Comparison of ENCODE assay signal across 21 cellular contexts in the genomic region with DNA sequence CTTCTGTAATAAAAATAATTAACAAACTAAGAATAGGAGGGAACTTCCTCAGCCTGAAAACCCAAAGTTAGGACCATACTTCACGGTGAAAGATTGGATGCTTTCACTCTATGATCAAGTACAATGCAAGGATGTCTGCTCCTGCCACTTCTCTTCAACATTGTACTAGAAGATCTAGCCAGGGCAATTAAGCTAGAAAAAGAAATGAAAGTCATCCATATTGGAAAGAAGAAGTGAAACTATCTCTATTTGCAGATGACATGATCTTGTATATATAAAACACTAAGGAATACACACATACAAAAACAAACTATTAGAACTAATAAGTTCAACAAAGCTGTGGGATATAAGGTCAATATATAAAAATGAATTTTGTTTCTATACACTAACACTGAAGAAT.
DNase-seq lines count a peak whose midpoint lies in the region; ATAC-seq, FAIRE-seq and TF ChIP-seq lines count a peak whose summit lies in the region.
"Had no signal": no experiment of that assay in that cellular context is flagged by ENCODE, and none has a peak within 500 bp of the region (broad histone marks: within the 10 kb centered on the region; RNA-seq: fewer than 3 reads in every experiment).

No MANE protein-coding gene starts in this region.

- H3K4me1 Mint-ChIP-seq in memory B cell, result peaks cover 9% of the 10 kb centered on the region
- H3K4me1 Mint-ChIP-seq: CD4-positive, alpha-beta memory T cell; T-cell had no signal

- peak overlapping the region; percentile 25 for H3K4me2 ChIP-seq in DOHH2 (ENCODE audit: low read length)
- no peak overlapping the region for H3K4me2 ChIP-seq in MM.1S (ENCODE audit: low read depth, low read length)
- H3K4me2 ChIP-seq in OCI-LY3 (ENCODE audit: low read length), result peak overlapping the region; percentile 9; the same call in 1 of the 2 replicates

- no peaks in the 10 kb centered on the region for H3K79me2 ChIP-seq in DOHH2 (ENCODE audit: control insufficient read depth, low read length)
- no peaks in the 10 kb centered on the region for H3K79me2 ChIP-seq in MM.1S (ENCODE audit: low read length)
- no peaks in the 10 kb centered on the region for H3K79me2 ChIP-seq in OCI-LY3 (ENCODE audit: low read length)

- no peak overlapping the region for H3K9ac ChIP-seq in MM.1S (ENCODE audit: low read length)
- no peak overlapping the region for H3K9ac ChIP-seq in OCI-LY3 (ENCODE audit: low read length)

- H3F3A ChIP-seq in DOHH2 (ENCODE audit: control insufficient read depth, insufficient read depth) (no peaks in the 10 kb centered on the region; the same call in 1 of the 2 replicates), MM.1S (ENCODE audit: insufficient read depth, low read length) (no peaks in the 10 kb centered on the region)

- no peaks in the 10 kb centered on the region for H3K27me3 Mint-ChIP-seq in memory B cell

- H3K9me2 ChIP-seq in DOHH2 (replicated peaks; ENCODE audit: control insufficient read depth, low read length) (no peaks in the 10 kb centered on the region), MM.1S (replicated peaks; ENCODE audit: insufficient read depth, low read length) (no peaks in the 10 kb centered on the region)

- H3K9me3 Mint-ChIP-seq in memory B cell, result no peaks in the 10 kb centered on the region

- H3K4me3 Mint-ChIP-seq in memory B cell, result no peak overlapping the region
- H3K4me3 Mint-ChIP-seq: CD4-positive, alpha-beta memory T cell; T-cell had no signal

- intact Hi-C loops in Right ventricle myocardium inferior (cut with DNase I), result no loop called here

- H3K27ac ChIP-seq in DOHH2 (ENCODE audit: low read depth, low read length), result no peak overlapping the region
- H3K27ac ChIP-seq in MM.1S (ENCODE audit: low read length), result no peak overlapping the region
- no peak overlapping the region for H3K27ac ChIP-seq in OCI-LY3 (ENCODE audit: low read length)
- H3K27ac ChIP-seq: SJSA1 had no signal

- H3K27me3 ChIP-seq in DOHH2 (ENCODE audit: control insufficient read depth, low read length) (no peaks in the 10 kb centered on the region), MM.1S (replicated peaks; ENCODE audit: insufficient read depth, low read length) (no peaks in the 10 kb centered on the region), OCI-LY3 (ENCODE audit: low read depth, low read length) (no peaks in the 10 kb centered on the region)
- H3K27me3 ChIP-seq: SJSA1 had no signal

- ATAC-seq in memory B cell (ENCODE audit: low read depth), result peak; percentile 95
- ATAC-seq in Right ventricle myocardium inferior, result no peak
- ATAC-seq: T-cell had no signal

- H3K9me3 ChIP-seq in DOHH2 (ENCODE audit: control insufficient read depth, insufficient read depth, low read length), result peaks cover 4% of the 10 kb centered on the region; the same call in 1 of the 2 replicates
- no peaks in the 10 kb centered on the region for H3K9me3 ChIP-seq in MM.1S (replicated peaks; ENCODE audit: insufficient read depth, low read length)
- peaks cover 3% of the 10 kb centered on the region; the same call in 1 of the 2 replicates for H3K9me3 ChIP-seq in OCI-LY3 (ENCODE audit: insufficient read depth, low read length)
- H3K9me3 ChIP-seq: SJSA1 had no signal

- DNase-seq in MM.1S (peak; percentile 21), memory B cell (ENCODE audit: low spot score in 2 of 2) (no peak), Right ventricle myocardium inferior (ENCODE audit: missing footprints) (no peak), HTR-8/SVneo (ENCODE audit: insufficient read length, low spot score) (no peak)
- no peak for DNase-seq in stimulated activated CD4-positive, alpha-beta T cell treated with anti-CD3 and anti-CD28 coated beads, Interleukin-4, amount 100 ng/mL, for 4 hours
- no peak for DNase-seq in stimulated activated CD4-positive, alpha-beta T cell treated with anti-CD3 and anti-CD28 coated beads, Interleukin-1b, Interleukin-23, amount 100 ng/mL, for 48 hours
- DNase-seq: ACHN; CD4-positive, alpha-beta memory T cell; DMS79 treated with DMSO at 0.1 percent for 48 hours; GDM1; KG1; NCI-H1436; NCI-H2029 treated with DMSO at 0.1 percent for 48 hours; NCI-H524; T-cell had no signal

- H2AFZ ChIP-seq in MM.1S (ENCODE audit: low read length) (no peak overlapping the region), OCI-LY3 (ENCODE audit: low read depth, low read length) (no peak overlapping the region)

- H3K4me3 ChIP-seq in DOHH2 (ENCODE audit: low read length) (no peak overlapping the region), MM.1S (ENCODE audit: low read length) (no peak overlapping the region), OCI-LY3 (ENCODE audit: low read length) (no peak overlapping the region)
- H3K4me3 ChIP-seq: SJSA1 had no signal

- no peak for FAIRE-seq in HTR-8/SVneo (lab: Jason Lieb, UNC)
- FAIRE-seq: D721Med, H54, RCC 7860 had no signal

- H3K4me1 ChIP-seq in DOHH2 (ENCODE audit: control insufficient read depth, low read length) (peaks cover 24% of the 10 kb centered on the region), MM.1S (ENCODE audit: low read length) (0 out of 2 replicates have a peak, but pooled peaks cover 11% of the 10 kb centered on the region), OCI-LY3 (ENCODE audit: low read length) (peaks cover 12% of the 10 kb centered on the region)
- H3K4me1 ChIP-seq: SJSA1 had no signal

- TF ChIP-seq CTCF in DOHH2 (IDR thresholded peaks at IDR 0.05; ENCODE audit: low read depth, low read length, poor library complexity, severe bottlenecking) (no peak), MM.1S (IDR thresholded peaks at IDR 0.05; ENCODE audit: low read length) (no peak), OCI-LY3 (IDR thresholded peaks at IDR 0.05; ENCODE audit: low read depth, low read length) (no peak)

- H4K20me1 ChIP-seq in DOHH2 (ENCODE audit: control insufficient read depth, insufficient read depth, low read depth, low read length) (no peaks in the 10 kb centered on the region), MM.1S (ENCODE audit: insufficient read depth, low read length) (no peaks in the 10 kb centered on the region), OCI-LY3 (ENCODE audit: insufficient read depth, low read length) (no peaks in the 10 kb centered on the region)

- no peak overlapping the region for H3K27ac Mint-ChIP-seq in memory B cell
- H3K27ac Mint-ChIP-seq: CD4-positive, alpha-beta memory T cell; T-cell had no signal

- H3K36me3 ChIP-seq in DOHH2 (ENCODE audit: control insufficient read depth, low read length) (no peaks in the 10 kb centered on the region), MM.1S (replicated peaks; ENCODE audit: insufficient read depth, low read length) (no peaks in the 10 kb centered on the region), OCI-LY3 (replicated peaks; ENCODE audit: low read depth, low read length) (no peaks in the 10 kb centered on the region)
- H3K36me3 ChIP-seq: SJSA1 had no signal

- peaks cover 2% of the 10 kb centered on the region for H3K36me3 Mint-ChIP-seq in memory B cell
- H3K36me3 Mint-ChIP-seq: CD4-positive, alpha-beta memory T cell; T-cell had no signal
